In the genomic region with DNA sequence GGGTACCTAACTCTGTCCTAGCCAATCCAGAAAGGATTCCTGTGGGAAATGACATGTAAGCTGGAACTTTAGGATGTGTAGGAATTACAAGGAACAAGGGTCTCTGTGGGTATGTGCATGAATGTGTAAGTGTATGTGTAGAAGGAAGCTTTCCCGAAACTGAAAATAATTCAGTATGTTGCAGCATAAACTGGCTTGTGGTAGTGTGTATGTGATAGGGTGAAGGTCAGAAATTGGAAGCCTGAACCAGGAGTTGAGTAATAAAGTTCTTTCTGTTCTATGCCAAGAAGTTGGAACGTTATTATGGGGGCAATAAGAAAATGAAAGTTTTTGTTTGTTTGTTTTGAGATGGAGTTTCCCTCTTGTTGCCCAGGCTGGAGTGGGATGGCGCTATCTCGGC, we compare ENCODE assay signal across 19 cellular contexts.
DNase-seq lines count a peak whose midpoint lies in the region; ATAC-seq, FAIRE-seq and TF ChIP-seq lines count a peak whose summit lies in the region.
"Had no signal": no experiment of that assay in that cellular context is flagged by ENCODE, and none has a peak within 500 bp of the region (broad histone marks: within the 10 kb centered on the region; RNA-seq: fewer than 3 reads in every experiment).

No MANE protein-coding gene starts in this region.

- POLR2A ChIA-PET in HepG2 (lab: Yijun Ruan, JAX) (no interaction called here), GM12878 (lab: Charles Lee) (interaction anchor here (0.6 kb wide), 1 partner anchor 784 kb away, joined by 3 read pairs; no protein-coding TSS in a partner anchor)

- peak overlapping the region in 1 of 3 donors; percentile 33 for H3K4me3 ChIP-seq in liver (ENCODE audit: low read depth in 1 of 3, low read length in 3 of 3)
- H3K4me3 ChIP-seq in HepG2 (replicated peaks in 1 of 3; ENCODE audit: insufficient read depth in 1 of 3, low read depth in 2 of 3, low read length in 3 of 3) = no peak overlapping the region
- H3K4me3 ChIP-seq in GM12878 = no peak overlapping the region
- peak overlapping the region in 1 of 3 donors; percentile 18 for H3K4me3 ChIP-seq in right lobe of liver
- H3K4me3 ChIP-seq: BLaER1, K562 had no signal

- in situ Hi-C loops in HepG2 (cut with HindIII; ENCODE audit: extremely low pct_ligation_motif_present, low pct_unique_long_range_greater_than_20kb) = no loop called here
- in situ Hi-C loops in GM12878 (cut with MboI) = no loop called here

- H3K4me2 ChIP-seq in HepG2 (ENCODE audit: low read depth, low read length) (no peak overlapping the region), GM12878 (ENCODE audit: control insufficient read depth, insufficient read depth) (no peak overlapping the region)
- H3K4me2 ChIP-seq: BLaER1 had no signal

- SMC1A ChIA-PET in GM12878 (lab: Charles Lee; ENCODE audit: uncharacterized antibody, unreplicated experiment) = interaction anchor here (0.9 to 1.7 kb wide), 4 partner anchors 13 to 28 kb away, joined by 3 to 5 read pairs (median 3); no protein-coding TSS in a partner anchor

- ATAC-seq in HepG2 (no peak), GM12878 (peak; percentile 74), right lobe of liver (peak; percentile 76 to 90 (median 84)), HG02852 (IDR thresholded peaks at IDR 0.05; ENCODE audit: unreplicated experiment) (no peak), GM21786 (IDR thresholded peaks at IDR 0.05; ENCODE audit: unreplicated experiment) (no peak)
- ATAC-seq: K562 had no signal

- H3K9me3 ChIP-seq in liver (ENCODE audit: control insufficient read depth in 4 of 4, low read length in 3 of 4) = no peaks in the 10 kb centered on the region
- no peaks in the 10 kb centered on the region for H3K9me3 ChIP-seq in HepG2 (ENCODE audit: low read length)
- H3K9me3 ChIP-seq in GM12878 (replicated peaks; ENCODE audit: control insufficient read depth, insufficient read depth, low read length) = no peaks in the 10 kb centered on the region
- H3K9me3 ChIP-seq in right lobe of liver = no peaks in the 10 kb centered on the region
- H3K9me3 ChIP-seq: BLaER1 had no signal

- H3K27ac ChIP-seq in liver (ENCODE audit: low read depth in 1 of 2, low read length in 2 of 2) = peak overlapping the region in 1 of 2 donors; percentile 63
- no peak overlapping the region for H3K27ac ChIP-seq in HepG2 (ENCODE audit: extremely low read length, insufficient read depth, low read length)
- H3K27ac ChIP-seq in GM12878 (ENCODE audit: control insufficient read depth, insufficient read depth) = no peak overlapping the region
- no peak overlapping the region for H3K27ac ChIP-seq in right lobe of liver
- H3K27ac ChIP-seq: BLaER1, HL-60 had no signal

- RAD21 ChIA-PET in GM12878 (lab: Charles Lee; ENCODE audit: unreplicated experiment) = no interaction called here

- H2AFZ ChIP-seq in HepG2 (ENCODE audit: low read length) = no peak overlapping the region
- H2AFZ ChIP-seq in GM12878 (ENCODE audit: control insufficient read depth, low read depth, low read length) = no peak overlapping the region

- H3K79me2 ChIP-seq in HepG2 (ENCODE audit: insufficient read depth, low read length) = no peaks in the 10 kb centered on the region
- H3K79me2 ChIP-seq in GM12878 (ENCODE audit: control insufficient read depth, insufficient read depth, low read length) = no peaks in the 10 kb centered on the region

- BruUV-seq in HepG2 (replicated peaks; lab: Mats Ljungman, UMichigan) (no TSS peak), GM12878 (replicated peaks; lab: Mats Ljungman, UMichigan) (no TSS peak)

- no peaks in the 10 kb centered on the region for H3K27me3 ChIP-seq in liver (ENCODE audit: control insufficient read depth in 4 of 4, insufficient read depth in 4 of 4, low read length in 3 of 4)
- no peaks in the 10 kb centered on the region; a peak in 1 of 5 replicates for H3K27me3 ChIP-seq in HepG2 (ENCODE audit: control insufficient read depth in 1 of 2, insufficient read depth in 2 of 2, low read length in 2 of 2)
- no peaks in the 10 kb centered on the region for H3K27me3 ChIP-seq in GM12878 (replicated peaks in 1 of 2; ENCODE audit: control insufficient read depth in 2 of 2, insufficient read depth in 2 of 2, low read length in 1 of 2)
- H3K27me3 ChIP-seq in right lobe of liver = no peaks in the 10 kb centered on the region
- H3K27me3 ChIP-seq: BLaER1 had no signal

- DNase-seq in HepG2 (ENCODE audit: low spot score) = no peak
- DNase-seq in GM12878 (ENCODE audit: low read depth, low spot score) = no peak
- no peak for DNase-seq in right lobe of liver
- no peak for DNase-seq in HCEC 1CT
- DNase-seq: 8988T; CD4-positive, alpha-beta memory T cell; DMS153; DMS79 treated with DMSO at 0.1 percent for 48 hours; GF-D8; H9; IMR-90 had no signal

- FAIRE-seq in HepG2 (lab: Jason Lieb, UNC) (no peak), GM12878 (lab: Jason Lieb, UNC) (no peak)
- FAIRE-seq: GM12891, H1, K562 had no signal

- TF ChIP-seq POLR2A in HepG2 (IDR thresholded peaks at IDR 0.05; ENCODE audit: insufficient read depth in 1 of 2, low read depth in 2 of 2, low read length in 2 of 2) (no peak), GM12878 (IDR thresholded peaks at IDR 0.05; ENCODE audit: low read depth, low read length) (no peak), right lobe of liver (IDR thresholded peaks at IDR 0.05) (no peak)

- TF ChIP-seq CTCF in liver (IDR thresholded peaks at IDR 0.05; ENCODE audit: low read depth, low read length, missing input control) = no peak
- no peak for TF ChIP-seq CTCF in HepG2 (CRISPR knock-in tag; IDR thresholded peaks at IDR 0.05)
- TF ChIP-seq CTCF in GM12878 (IDR thresholded peaks at IDR 0.05 in 2 of 3, conservative IDR thresholded peaks at IDR 0.05 in 1 of 3; ENCODE audit: control insufficient read depth in 2 of 3, extremely low read depth in 1 of 3, insufficient read depth in 1 of 3, low read depth in 3 of 3, low read length in 3 of 3) = no peak
- TF ChIP-seq CTCF in right lobe of liver (IDR thresholded peaks at IDR 0.05) = no peak

- no peaks in the 10 kb centered on the region for H4K20me1 ChIP-seq in HepG2 (ENCODE audit: insufficient read depth, low read length)
- no peaks in the 10 kb centered on the region for H4K20me1 ChIP-seq in GM12878 (ENCODE audit: control insufficient read depth, insufficient read depth)
- H4K20me1 ChIP-seq: BLaER1 had no signal

- no peak for TF ChIP-seq RAD21 in liver (IDR thresholded peaks at IDR 0.05)
- TF ChIP-seq RAD21 in HepG2 (CRISPR knock-in tag; IDR thresholded peaks at IDR 0.05) = no peak
- no peak for TF ChIP-seq RAD21 in GM12878 (IDR thresholded peaks at IDR 0.05; ENCODE audit: insufficient read depth, low read depth, low read length)

- no peak for TF ChIP-seq EP300 in HepG2 (IDR thresholded peaks at IDR 0.05; ENCODE audit: low read depth in 2 of 2, low read length in 2 of 2)
- TF ChIP-seq EP300 in HepG2 (CRISPR knock-in tag; IDR thresholded peaks at IDR 0.05; ENCODE audit: borderline replicate concordance) = no peak
- no peak for TF ChIP-seq EP300 in GM12878 (IDR thresholded peaks at IDR 0.05; ENCODE audit: borderline replicate concordance in 1 of 2, control insufficient read depth in 1 of 2, low read depth in 2 of 2, low read length in 2 of 2)

- intact Hi-C loops in HepG2 (cut with micrococcal nuclease; ENCODE audit: unreplicated experiment) (no loop called here), GM12878 (cut with micrococcal nuclease; ENCODE audit: unreplicated experiment) (no loop called here), right lobe of liver (cut with DNase I) (no loop called here)

- H3K36me3 ChIP-seq in liver (ENCODE audit: control insufficient read depth in 4 of 4, insufficient read depth in 3 of 4, low read depth in 1 of 4, low read length in 3 of 4) = no peaks in the 10 kb centered on the region
- no peaks in the 10 kb centered on the region for H3K36me3 ChIP-seq in HepG2 (replicated peaks in 1 of 2; ENCODE audit: control insufficient read depth in 1 of 2, insufficient read depth in 2 of 2, low read length in 2 of 2)
- H3K36me3 ChIP-seq in GM12878 (ENCODE audit: control insufficient read depth in 2 of 2, insufficient read depth in 2 of 2, low read length in 1 of 2) = no peaks in the 10 kb centered on the region
- no peaks in the 10 kb centered on the region for H3K36me3 ChIP-seq in right lobe of liver
- H3K36me3 ChIP-seq: BLaER1 had no signal

- CTCF ChIA-PET in HepG2 (lab: Yijun Ruan, JAX; ENCODE audit: low intra/inter-chr PET ratio, low total read pairs) = no interaction called here
- CTCF ChIA-PET in GM12878 (lab: Yijun Ruan, JAX) = no interaction called here

- H3K4me1 ChIP-seq in liver (ENCODE audit: control insufficient read depth in 4 of 4, insufficient read depth in 4 of 4, low read length in 3 of 4) = peaks cover 2 to 11% (median 6%) of the 10 kb centered on the region in 4 donors
- peaks cover 6% of the 10 kb centered on the region; the same call in 1 of the 2 replicates for H3K4me1 ChIP-seq in HepG2 (ENCODE audit: insufficient read depth, low read length)
- no peaks in the 10 kb centered on the region for H3K4me1 ChIP-seq in GM12878 (ENCODE audit: control insufficient read depth, insufficient read depth, low read length)
- peaks cover 0 to 6% (median 0%) of the 10 kb centered on the region in 4 donors for H3K4me1 ChIP-seq in right lobe of liver
- H3K4me1 ChIP-seq: BLaER1 had no signal

- H3K9ac ChIP-seq in liver (ENCODE audit: low read depth in 1 of 2, low read length in 2 of 2) = no peak overlapping the region
- no peak overlapping the region for H3K9ac ChIP-seq in HepG2 (ENCODE audit: insufficient read depth, low read depth, low read length)
- H3K9ac ChIP-seq in GM12878 (ENCODE audit: control insufficient read depth, insufficient read depth, low read length) = no peak overlapping the region
- H3K9ac ChIP-seq: BLaER1 had no signal

- 36% methylated on average over 4 of the region's 4 CpGs for WGBS in liver
- WGBS in HepG2 (ENCODE audit: low lambda C conversion rate) = 51% methylated on average over 4 of the region's 4 CpGs
- WGBS in GM12878 (ENCODE audit: insufficient coverage, insufficient replicate concordance, low lambda C conversion rate, missing lambda C conversion rate) = 62% methylated on average over 4 of the region's 4 CpGs
- WGBS in right lobe of liver (ENCODE audit: insufficient coverage, low coverage, low lambda C conversion rate, missing lambda C conversion rate) = 36% methylated on average over 4 of the region's 4 CpGs

TF ChIP-seq in liver, 16 proteins besides CTCF, POLR2A, EP300 and RAD21 (continues in another document):
- peak; percentile 45 to 71 for TF ChIP-seq HNF4A (conservative IDR thresholded peaks at IDR 0.05)

TF ChIP-seq in HepG2, 621 proteins besides CTCF, POLR2A, EP300 and RAD21 (continues in another document):
- TF ChIP-seq KLF13 (CRISPR knock-in tag; IDR thresholded peaks at IDR 0.05) = no peak
- TF ChIP-seq ZNF207 (IDR thresholded peaks at IDR 0.05; ENCODE audit: borderline replicate concordance) = no peak
- no peak for TF ChIP-seq HOXD1 (CRISPR knock-in tag; IDR thresholded peaks at IDR 0.05)
- no peak for TF ChIP-seq ZBTB38 (CRISPR knock-in tag; IDR thresholded peaks at IDR 0.05)

TF ChIP-seq in GM12878, 131 proteins besides CTCF, POLR2A, EP300 and RAD21 (continues in another document):
- TF ChIP-seq POLR2AphosphoS5 (IDR thresholded peaks at IDR 0.05; ENCODE audit: low read length) = no peak

Comparison
In these comparisons a context has a peak if more than half of its experiments do, and no peak if none do; other contexts are left out.
1. ATAC-seq: peak in GM12878 (single experiment) and right lobe of liver (4 of 4); none in HepG2 (single experiment), HG02852 (single experiment) and GM21786 (single experiment).